Comparison of ENCODE assay signal across 10 cellular contexts in the genomic region with DNA sequence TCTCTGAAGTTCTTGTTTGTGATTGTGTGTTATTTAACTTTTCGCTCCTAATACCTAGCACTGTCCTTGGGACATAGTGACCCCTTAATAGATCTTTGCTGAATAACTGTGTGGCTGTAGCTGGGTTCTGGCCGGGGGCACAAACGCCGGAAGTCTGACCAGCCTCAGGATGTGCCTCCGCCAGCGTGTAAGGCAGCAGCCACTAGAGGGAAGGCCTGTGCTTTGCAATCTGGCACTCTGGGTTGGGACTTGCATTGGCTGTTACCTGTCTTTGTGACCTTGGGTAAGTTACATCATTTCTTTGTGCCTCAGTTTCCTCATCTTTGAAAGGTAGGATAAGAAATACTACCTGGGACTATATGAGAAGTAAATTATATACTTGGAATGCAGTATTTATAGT.
DNase-seq lines count a peak whose midpoint lies in the region; ATAC-seq, FAIRE-seq and TF ChIP-seq lines count a peak whose summit lies in the region.
"Had no signal": no experiment of that assay in that cellular context is flagged by ENCODE, and none has a peak within 500 bp of the region (broad histone marks: within the 10 kb centered on the region; RNA-seq: fewer than 3 reads in every experiment).

No MANE protein-coding gene starts in this region.

- H3K4me1 Mint-ChIP-seq in stimulated activated memory B cell treated with anti-CD40 and anti-IgM and Interleukin-4, amounts not matched to agents 10 μg/mL and 1 μg/mL and 100 μg/mL, for 72 hours, result peaks cover 7% of the 10 kb centered on the region

- dilution Hi-C loops in endothelial cell of umbilical vein (cut with MboI; ENCODE audit: extremely low pct_ligation_motif_present, low sequenced_read_pairs), result no loop called here

- POLR2A ChIA-PET in endothelial cell of umbilical vein (lab: Charles Lee), result no interaction called here

- no peak overlapping the region for H3K9ac ChIP-seq in endothelial cell of umbilical vein (replicated peaks; ENCODE audit: extremely low read depth, insufficient read depth, low read length)

- BruUV-seq in endothelial cell of umbilical vein (replicated peaks; lab: Mats Ljungman, UMichigan), result no TSS peak

- CTCF ChIA-PET in endothelial cell of umbilical vein (lab: Charles Lee), result interaction anchor here (0.9 to 1.9 kb wide), 4 partner anchors 24 to 149 kb away, joined by 3 to 4 read pairs (median 3); no protein-coding TSS in a partner anchor

- H3K4me1 ChIP-seq in endothelial cell of umbilical vein (ENCODE audit: control insufficient read depth, extremely low read depth, insufficient read depth, low read length) (peaks cover 20% of the 10 kb centered on the region), osteoblast (ENCODE audit: insufficient read depth, low read length) (peaks cover 26% of the 10 kb centered on the region)

- no peak overlapping the region for H3K4me3 ChIP-seq in endothelial cell of umbilical vein (replicated peaks in 1 of 3; ENCODE audit: insufficient read depth in 1 of 3, low read depth in 1 of 3, low read length in 3 of 3)
- no peak overlapping the region for H3K4me3 ChIP-seq in osteoblast (ENCODE audit: insufficient read depth, low read length)

- TF ChIP-seq CTCF in endothelial cell of umbilical vein (IDR thresholded peaks at IDR 0.05; ENCODE audit: extremely low read depth in 1 of 2, insufficient read depth in 1 of 2, low read depth in 1 of 2, low read length in 2 of 2), result peak; percentile 42 to 61
- peak; percentile 45 for TF ChIP-seq CTCF in osteoblast (IDR thresholded peaks at IDR 0.05; ENCODE audit: extremely low read depth, low read depth, low read length)

- H3K36me3 Mint-ChIP-seq in stimulated activated memory B cell treated with anti-CD40 and anti-IgM and Interleukin-4, amounts not matched to agents 10 μg/mL and 1 μg/mL and 100 μg/mL, for 72 hours, result peaks cover 49% of the 10 kb centered on the region

- peak; percentile 26 for FAIRE-seq in endothelial cell of umbilical vein (lab: Jason Lieb, UNC)
- FAIRE-seq: small intestine had no signal

- H3K27ac ChIP-seq in endothelial cell of umbilical vein (ENCODE audit: insufficient read depth, low read depth, low read length) (peak overlapping the region; percentile 10), osteoblast (ENCODE audit: low read depth, low read length) (no peak overlapping the region)

- no peak for TF ChIP-seq POLR2A in endothelial cell of umbilical vein (IDR thresholded peaks at IDR 0.05; ENCODE audit: low read depth, low read length)

- H3K36me3 ChIP-seq in endothelial cell of umbilical vein (ENCODE audit: control insufficient read depth in 2 of 2, extremely low read depth in 1 of 2, insufficient read depth in 2 of 2, low read length in 2 of 2) (peaks cover 28 to 30% of the 10 kb centered on the region in 2 experiments), osteoblast (ENCODE audit: insufficient read depth, low read length) (peaks cover 68% of the 10 kb centered on the region)

- H3K4me3 Mint-ChIP-seq in stimulated activated memory B cell treated with anti-CD40 and anti-IgM and Interleukin-4, amounts not matched to agents 10 μg/mL and 1 μg/mL and 100 μg/mL, for 72 hours, result no peak overlapping the region
- H3K4me3 Mint-ChIP-seq: activated naive CD8-positive, alpha-beta T cell treated with anti-CD3 and anti-CD28 coated beads, Interleukin-2, amount 50 U/mL, for 24 hours had no signal

- no peak overlapping the region for H3K27ac Mint-ChIP-seq in stimulated activated memory B cell treated with anti-CD40 and anti-IgM and Interleukin-4, amounts not matched to agents 10 μg/mL and 1 μg/mL and 100 μg/mL, for 72 hours
- H3K27ac Mint-ChIP-seq: activated naive CD8-positive, alpha-beta T cell treated with anti-CD3 and anti-CD28 coated beads, Interleukin-2, amount 50 U/mL, for 24 hours had no signal

- DNase-seq in endothelial cell of umbilical vein (ENCODE audit: low read depth, low spot score), result peak; percentile 57
- DNase-seq in osteoblast (ENCODE audit: insufficient read length, low spot score, missing footprints), result no peak
- DNase-seq in NCI-H2029 (lab: John Stamatoyannopoulos, UW), result no peak
- no peak for DNase-seq in stimulated activated naive CD4-positive, alpha-beta T cell treated with Interleukin-2 at 50 U/mL for 16 hours (lab: John Stamatoyannopoulos, UW)
- DNase-seq: activated naive CD8-positive, alpha-beta T cell treated with anti-CD3 and anti-CD28 coated beads, Interleukin-2, amount 50 U/mL, for 24 hours; small intestine had no signal

- intact Hi-C loops in endothelial cell of umbilical vein (cut with micrococcal nuclease), result loop anchor here (10.0 kb wide), 1 partner anchor 325 kb away; no protein-coding TSS in a partner anchor

- H2AFZ ChIP-seq in endothelial cell of umbilical vein (ENCODE audit: low read depth, low read length), result no peak overlapping the region
- H2AFZ ChIP-seq in osteoblast (ENCODE audit: low read length), result no peak overlapping the region

- peaks cover 13% of the 10 kb centered on the region for H3K9me3 Mint-ChIP-seq in stimulated activated memory B cell treated with anti-CD40 and anti-IgM and Interleukin-4, amounts not matched to agents 10 μg/mL and 1 μg/mL and 100 μg/mL, for 72 hours
- H3K9me3 Mint-ChIP-seq: activated naive CD8-positive, alpha-beta T cell treated with anti-CD3 and anti-CD28 coated beads, Interleukin-2, amount 50 U/mL, for 24 hours had no signal

- H3K79me2 ChIP-seq in endothelial cell of umbilical vein (ENCODE audit: control insufficient read depth, insufficient read depth, low read length) (peaks cover 28% of the 10 kb centered on the region), osteoblast (ENCODE audit: insufficient read depth, low read length) (peaks cover 90% of the 10 kb centered on the region)

- H3K4me2 ChIP-seq in endothelial cell of umbilical vein (ENCODE audit: insufficient read depth, low read length) (no peak overlapping the region), osteoblast (ENCODE audit: insufficient read depth, low read length) (no peak overlapping the region)

- no peaks in the 10 kb centered on the region for H3K9me1 ChIP-seq in endothelial cell of umbilical vein (replicated peaks; ENCODE audit: control insufficient read depth, extremely low read depth, insufficient read depth, low read length)

- H3K27me3 ChIP-seq in endothelial cell of umbilical vein (ENCODE audit: control insufficient read depth in 2 of 2, insufficient read depth in 2 of 2, low read length in 2 of 2) (no peaks in the 10 kb centered on the region), osteoblast (ENCODE audit: insufficient read depth, low read length) (no peaks in the 10 kb centered on the region)

- ATAC-seq in GM18517 (IDR thresholded peaks at IDR 0.05; ENCODE audit: unreplicated experiment) (peak; percentile 72), HG03095 (IDR thresholded peaks at IDR 0.05; ENCODE audit: unreplicated experiment) (peak; percentile 88), HG02970 (IDR thresholded peaks at IDR 0.05; ENCODE audit: low FRiP score, unreplicated experiment) (no peak)
- no peak for ATAC-seq in stimulated activated memory B cell treated with anti-CD40 and anti-IgM and Interleukin-4, amounts not matched to agents 10 μg/mL and 1 μg/mL and 100 μg/mL, for 72 hours
- ATAC-seq: activated naive CD8-positive, alpha-beta T cell treated with anti-CD3 and anti-CD28 coated beads, Interleukin-2, amount 50 U/mL, for 24 hours had no signal

- no peaks in the 10 kb centered on the region for H3K27me3 Mint-ChIP-seq in stimulated activated memory B cell treated with anti-CD40 and anti-IgM and Interleukin-4, amounts not matched to agents 10 μg/mL and 1 μg/mL and 100 μg/mL, for 72 hours
- H3K27me3 Mint-ChIP-seq: activated naive CD8-positive, alpha-beta T cell treated with anti-CD3 and anti-CD28 coated beads, Interleukin-2, amount 50 U/mL, for 24 hours had no signal

- H4K20me1 ChIP-seq in endothelial cell of umbilical vein (replicated peaks; ENCODE audit: control insufficient read depth, extremely low read depth, insufficient read depth, low read length) (no peaks in the 10 kb centered on the region), osteoblast (ENCODE audit: insufficient read depth, low read length) (peaks cover 37% of the 10 kb centered on the region)

- no peaks in the 10 kb centered on the region for H3K9me3 ChIP-seq in endothelial cell of umbilical vein (replicated peaks; ENCODE audit: control insufficient read depth, insufficient read depth, low read length)
- no peaks in the 10 kb centered on the region for H3K9me3 ChIP-seq in osteoblast (ENCODE audit: low read depth, low read length)

TF ChIP-seq in endothelial cell of umbilical vein, 7 proteins besides CTCF, POLR2A, EP300 and RAD21:
- TF ChIP-seq EZH2 (IDR thresholded peaks at IDR 0.05; ENCODE audit: borderline replicate concordance, low read depth, low read length, severe bottlenecking) (no peak), POLR2AphosphoS5 (IDR thresholded peaks at IDR 0.05; ENCODE audit: insufficient read depth, low read depth, low read length) (no peak), GATA2 (IDR thresholded peaks at IDR 0.05; ENCODE audit: insufficient read depth, insufficient read length, low read depth, low read length) (no peak), FOS (IDR thresholded peaks at IDR 0.05; ENCODE audit: borderline replicate concordance, insufficient read depth, low read length) (no peak), MYC (IDR thresholded peaks at IDR 0.05; ENCODE audit: low read depth, low read length) (no peak), JUN (IDR thresholded peaks at IDR 0.05; ENCODE audit: borderline replicate concordance, insufficient read depth, insufficient read length, low read depth) (no peak)
- TF ChIP-seq, protein P1, sequence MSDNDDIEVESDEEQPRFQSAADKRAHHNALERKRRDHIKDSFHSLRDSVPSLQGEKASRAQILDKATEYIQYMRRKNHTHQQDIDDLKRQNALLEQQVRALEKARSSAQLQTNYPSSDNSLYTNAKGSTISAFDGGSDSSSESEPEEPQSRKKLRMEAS (IDR thresholded peaks at IDR 0.05; ENCODE audit: insufficient read depth, insufficient read length), result no peak

Comparison
In these comparisons a context has a peak if more than half of its experiments do, and no peak if none do; other contexts are left out.
1. ATAC-seq: peak in GM18517 (single experiment) and HG03095 (single experiment); none in HG02970 (single experiment) and stimulated activated memory B cell treated with anti-CD40 and anti-IgM and Interleukin-4, amounts not matched to agents 10 μg/mL and 1 μg/mL and 100 μg/mL, for 72 hours (single experiment).